ENCODE assay signal across 22 cellular contexts in the genomic region with DNA sequence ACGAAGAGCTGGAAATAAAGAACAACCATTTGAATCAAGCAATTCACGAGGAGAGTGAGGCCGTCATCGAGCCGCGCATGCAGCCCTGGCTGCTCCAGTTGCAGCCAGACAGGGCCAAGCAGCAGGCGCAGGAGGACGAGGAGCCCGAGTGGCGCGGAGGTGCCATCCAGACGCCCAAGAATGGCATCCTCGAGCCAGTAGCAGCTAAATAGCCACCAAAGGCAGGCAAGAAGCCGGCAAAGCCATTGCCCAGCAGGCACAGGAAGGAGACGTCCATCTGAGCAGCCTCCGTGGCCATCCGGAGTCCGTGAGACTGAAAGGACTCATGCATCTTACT. TPM values are rescaled to one million over a fixed set of nuclear protein-coding genes. Genes with fewer than 3 reads are reported as not detected.
A peak's percentile ranks its signal among the peaks of the same experiment; 100 is the strongest.
DNase-seq lines count a peak whose midpoint lies in the region; ATAC-seq and TF ChIP-seq lines count a peak whose summit lies in the region.
"Had no signal": no experiment of that assay in that cellular context is flagged by ENCODE, and none has a peak within 500 bp of the region (broad histone marks: within the 10 kb centered on the region; RNA-seq: fewer than 3 reads in every experiment).

No MANE protein-coding gene starts in this region.

- no peak overlapping the region for H3K4me2 ChIP-seq in mesenchymal stem cell (ENCODE audit: low read length, poor library complexity, severe bottlenecking)
- H3K4me2 ChIP-seq: A549 had no signal

- DNase-seq in H7 (peak; percentile 11), NT2/D1 (ENCODE audit: low read depth, low spot score) (no peak), mesenchymal stem cell (no peak), nephron progenitor cell (no peak), D341Med (ENCODE audit: low spot score) (no peak)
- DNase-seq: Calu3; CD4-positive, alpha-beta memory T cell; DMS 273 treated with DMSO at 0.1 percent for 48 hours; DMS53; DND-41; EL; HCEC 1CT; IMR-90 had no signal

- H3K36me3 Mint-ChIP-seq in dendritic cell treated with granulocyte-macrophage colony-stimulating factor and Interleukin-4, amounts not matched to agents 40 ng/mL and 50 ng/mL, for 4 days (ENCODE audit: low read depth): no peaks in the 10 kb centered on the region
- no peaks in the 10 kb centered on the region for H3K36me3 Mint-ChIP-seq in nephron progenitor cell (ENCODE audit: low read depth)
- H3K36me3 Mint-ChIP-seq: CD14-positive monocyte; CD4-positive, alpha-beta memory T cell had no signal

- H3K27me3 ChIP-seq in H7 (ENCODE audit: control insufficient read depth, insufficient read depth, low read length) (no peaks in the 10 kb centered on the region), NT2/D1 (ENCODE audit: insufficient read depth, insufficient read length) (no peaks in the 10 kb centered on the region), mesenchymal stem cell (ENCODE audit: control insufficient read depth in 1 of 2, insufficient read depth in 1 of 2, low read length in 2 of 2) (peaks cover 9 to 12% of the 10 kb centered on the region in 2 experiments)

- H3K27ac ChIP-seq in mesenchymal stem cell (ENCODE audit: low read length, poor library complexity, severe bottlenecking): no peak overlapping the region
- H3K27ac ChIP-seq: A549, HL-60 had no signal

- no peak overlapping the region for H2AFZ ChIP-seq in mesenchymal stem cell (ENCODE audit: low read depth, low read length)

- no peak overlapping the region for H3K18ac ChIP-seq in mesenchymal stem cell (ENCODE audit: low read depth in 1 of 2, low read length in 2 of 2)

- H3K4me1 Mint-ChIP-seq in dendritic cell treated with granulocyte-macrophage colony-stimulating factor and Interleukin-4, amounts not matched to agents 40 ng/mL and 50 ng/mL, for 4 days (ENCODE audit: low read depth): peaks cover 38% of the 10 kb centered on the region
- H3K4me1 Mint-ChIP-seq in nephron progenitor cell: peaks cover 5% of the 10 kb centered on the region

- 89% methylated on average over 18 of the region's 18 CpGs for WGBS in mesenchymal stem cell

- H3K79me1 ChIP-seq in mesenchymal stem cell (replicated peaks; ENCODE audit: low read length, poor library complexity, severe bottlenecking): no peaks in the 10 kb centered on the region

- H2BK15ac ChIP-seq in mesenchymal stem cell (ENCODE audit: low read depth, poor library complexity, severe bottlenecking): no peak overlapping the region

- H3K27ac Mint-ChIP-seq in dendritic cell treated with granulocyte-macrophage colony-stimulating factor and Interleukin-4, amounts not matched to agents 40 ng/mL and 50 ng/mL, for 4 days: peak overlapping the region; percentile 20
- H3K27ac Mint-ChIP-seq in nephron progenitor cell: no peak overlapping the region
- H3K27ac Mint-ChIP-seq: CD4-positive, alpha-beta memory T cell had no signal

- peaks cover 5% of the 10 kb centered on the region for H3K27me3 Mint-ChIP-seq in dendritic cell treated with granulocyte-macrophage colony-stimulating factor and Interleukin-4, amounts not matched to agents 40 ng/mL and 50 ng/mL, for 4 days
- H3K27me3 Mint-ChIP-seq in nephron progenitor cell (ENCODE audit: low read depth, poor library complexity): peaks cover 3% of the 10 kb centered on the region

- no peak overlapping the region for H2BK5ac ChIP-seq in mesenchymal stem cell (ENCODE audit: low read depth, low read length, poor library complexity, severe bottlenecking)

- no peak overlapping the region for H3K23ac ChIP-seq in mesenchymal stem cell (ENCODE audit: low read length in 2 of 2)

- H3K9me3 Mint-ChIP-seq in dendritic cell treated with granulocyte-macrophage colony-stimulating factor and Interleukin-4, amounts not matched to agents 40 ng/mL and 50 ng/mL, for 4 days: peaks cover 9% of the 10 kb centered on the region
- H3K9me3 Mint-ChIP-seq in nephron progenitor cell: peaks cover 31% of the 10 kb centered on the region

- TF ChIP-seq CTCF in nephron progenitor cell (IDR thresholded peaks at IDR 0.05): no peak

- peak overlapping the region; percentile 34 for H4K91ac ChIP-seq in mesenchymal stem cell (ENCODE audit: low read length)

- no peak overlapping the region for H2BK120ac ChIP-seq in mesenchymal stem cell (ENCODE audit: low read depth, low read length)

- H3K14ac ChIP-seq in mesenchymal stem cell (ENCODE audit: low read length in 2 of 2): no peak overlapping the region

- H3K4ac ChIP-seq in mesenchymal stem cell (ENCODE audit: low read depth in 1 of 2, low read length in 2 of 2): no peak overlapping the region

- H3K9ac ChIP-seq in NT2/D1 (ENCODE audit: insufficient read length, low read depth) (peak overlapping the region; percentile 36), mesenchymal stem cell (ENCODE audit: low read length) (no peak overlapping the region)

- intact Hi-C loops in dendritic cell treated with granulocyte-macrophage colony-stimulating factor and Interleukin-4, amounts not matched to agents 40 ng/mL and 50 ng/mL, for 4 days (cut with micrococcal nuclease): loop anchor here (10.0 kb wide), 2 partner anchors 138 to 558 kb away; a partner anchor contains a TSS

- H3K4me3 Mint-ChIP-seq in dendritic cell treated with granulocyte-macrophage colony-stimulating factor and Interleukin-4, amounts not matched to agents 40 ng/mL and 50 ng/mL, for 4 days: peak overlapping the region; percentile 10
- no peak overlapping the region for H3K4me3 Mint-ChIP-seq in nephron progenitor cell
- H3K4me3 Mint-ChIP-seq: CD4-positive, alpha-beta memory T cell had no signal

- H3K9me3 ChIP-seq in NT2/D1 (ENCODE audit: insufficient read depth, low read length) (0 out of 2 replicates have a peak, but pooled peaks cover 4% of the 10 kb centered on the region), mesenchymal stem cell (ENCODE audit: control insufficient read depth, low read length) (peaks cover 6% of the 10 kb centered on the region)

- H2AK5ac ChIP-seq in mesenchymal stem cell (ENCODE audit: low read length, severe bottlenecking): no peak overlapping the region

- no peak for ATAC-seq in GM21381 (IDR thresholded peaks at IDR 0.05; ENCODE audit: unreplicated experiment)
- ATAC-seq: K562 had no signal

- H2BK12ac ChIP-seq in mesenchymal stem cell (ENCODE audit: low read length in 2 of 2): no peak overlapping the region

- H3K36me3 ChIP-seq in H7 (replicated peaks; ENCODE audit: control insufficient read depth, insufficient read depth, low read length): no peaks in the 10 kb centered on the region
- no peaks in the 10 kb centered on the region for H3K36me3 ChIP-seq in NT2/D1 (ENCODE audit: insufficient read depth, insufficient read length, low read length)
- no peaks in the 10 kb centered on the region for H3K36me3 ChIP-seq in mesenchymal stem cell (ENCODE audit: control insufficient read depth in 1 of 2, insufficient read depth in 2 of 2, low read depth in 1 of 2, low read length in 2 of 2)

- H3K4me3 ChIP-seq in H7 (ENCODE audit: insufficient read depth, low read depth, low read length): no peak overlapping the region
- H3K4me3 ChIP-seq in NT2/D1 (ENCODE audit: insufficient read length, low read depth): no peak overlapping the region
- no peak overlapping the region for H3K4me3 ChIP-seq in mesenchymal stem cell (ENCODE audit: insufficient read depth in 1 of 2, low read depth in 1 of 2, low read length in 2 of 2)
- H3K4me3 ChIP-seq: A549, K562 had no signal

- H4K8ac ChIP-seq in mesenchymal stem cell (ENCODE audit: low read length): no peak overlapping the region

- H3K4me1 ChIP-seq in NT2/D1 (ENCODE audit: insufficient read depth, insufficient read length): peaks cover 3% of the 10 kb centered on the region
- no peaks in the 10 kb centered on the region for H3K4me1 ChIP-seq in mesenchymal stem cell (ENCODE audit: control insufficient read depth, insufficient read depth, low read depth, low read length)
- H3K4me1 ChIP-seq: A549 had no signal

RNA-seq across cellular contexts. Expression of a gene that starts 8.9 kb away (rescaled TPM):
- 24.8 and 28.4 TPM in 2 replicates for total RNA-seq in H7 (2014; rRNA removed; shearing (Covaris generic))
- polyA plus RNA-seq in mesenchymal stem cell (2013, experiment 1 of 2): 7.1 TPM
- polyA plus RNA-seq in mesenchymal stem cell (2013, experiment 2 of 2): 7.2 TPM

RNA-seq across cellular contexts. Expression of a gene that starts 43.9 kb away (rescaled TPM):
- not detected in 2 replicates for total RNA-seq in H7 (2014; rRNA removed; shearing (Covaris generic))
- not detected for polyA plus RNA-seq in mesenchymal stem cell (2013, experiment 1 of 2)
- not detected for polyA plus RNA-seq in mesenchymal stem cell (2013, experiment 2 of 2)
- total RNA-seq: Calu3; CD4-positive, alpha-beta memory T cell; H4; HT1080; IMR-90; K562 had no signal
- polyA plus RNA-seq: A549; BJ; CD14-positive monocyte; CD4-positive, alpha-beta memory T cell; IMR-90; K562 had no signal
